24 cellular contexts compared by ENCODE assay signal in the genomic region with DNA sequence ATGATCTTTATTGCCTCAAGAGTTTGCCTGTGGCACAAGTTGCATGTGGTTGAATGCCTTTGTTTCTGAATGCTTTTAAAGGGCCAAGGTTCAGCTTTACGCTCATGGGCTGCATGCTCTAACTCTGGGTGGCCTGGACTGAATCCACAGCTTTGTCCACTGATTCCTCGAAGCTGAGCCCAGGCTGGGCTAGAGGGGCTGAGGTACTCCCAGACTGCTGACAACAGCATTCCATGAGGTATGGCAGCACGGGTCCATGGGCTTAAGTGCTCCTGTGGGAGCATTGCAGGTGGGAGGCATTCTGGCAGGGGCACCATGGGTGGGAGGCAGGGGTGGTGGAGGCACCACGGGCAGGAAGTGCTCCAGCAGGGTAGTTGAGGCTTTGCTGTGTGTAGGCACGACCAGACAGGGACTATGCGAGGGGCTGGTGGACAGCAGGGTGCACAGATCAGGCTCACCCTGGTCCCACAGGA.
"Had no signal": no experiment of that assay in that cellular context is flagged by ENCODE, and none has a peak within 500 bp of the region (broad histone marks: within the 10 kb centered on the region; RNA-seq: fewer than 3 reads in every experiment).

No MANE protein-coding gene starts in this region.

- ATAC-seq: activated naive CD4-positive, alpha-beta T cell treated with anti-CD3 and anti-CD28 coated beads, Interleukin-2, amount 50 U/mL, for 72 hours; activated T-helper 17 cell treated with anti-CD3 and anti-CD28 coated beads, Interleukin-2, amount 50 U/mL, for 72 hours; effector memory CD8-positive, alpha-beta T cell; esophagus mucosa; left cardiac atrium; naive thymus-derived CD4-positive, alpha-beta T cell; stimulated activated naive CD8-positive, alpha-beta T cell treated with anti-CD3 and anti-CD28 coated beads, Interleukin-15, Interleukin-2, amounts not matched to agents 100 U/mL and 50 U/mL, for 24 hours had no signal

- DNase-seq: activated CD8-positive, alpha-beta memory T cell treated with anti-CD3 and anti-CD28 coated beads for 24 hours; activated CD8-positive, alpha-beta memory T cell treated with anti-CD3 and anti-CD28 coated beads, Interleukin-2, amount 50 U/mL, for 4 hours; activated T-cell treated with anti-CD3 and anti-CD28 coated beads, Interleukin-2, amount 50 U/mL, for 24 hours; adrenal gland; brain microvascular endothelial cell; central memory CD4-positive, alpha-beta T cell; dorsolateral prefrontal cortex; effector memory CD8-positive, alpha-beta T cell; foreskin melanocyte; glutamatergic neuron; left cardiac atrium; naive thymus-derived CD4-positive, alpha-beta T cell; stimulated activated CD4-positive, alpha-beta T cell treated with anti-CD3 and anti-CD28 coated beads, Interleukin-4, amount 100 ng/mL, for 24 hours; stimulated activated naive CD8-positive, alpha-beta T cell treated with anti-CD3 and anti-CD28 coated beads, Interleukin-15, Interleukin-2, amounts not matched to agents 100 U/mL and 50 U/mL, for 24 hours; T-helper 1 cell; WERI-Rb-1 had no signal

- H3K27me3 Mint-ChIP-seq: activated T-cell treated with anti-CD3 and anti-CD28 coated beads, Interleukin-2, amount 50 U/mL, for 24 hours; activated T-helper 17 cell treated with anti-CD3 and anti-CD28 coated beads, Interleukin-2, amount 50 U/mL, for 72 hours; effector memory CD8-positive, alpha-beta T cell had no signal

- H3K9me3 Mint-ChIP-seq: activated T-helper 17 cell treated with anti-CD3 and anti-CD28 coated beads, Interleukin-2, amount 50 U/mL, for 72 hours had no signal

- FAIRE-seq: colon, endothelial cell of umbilical vein, islet of Langerhans, TTC549 had no signal

- H3K4me1 Mint-ChIP-seq: activated T-helper 17 cell treated with anti-CD3 and anti-CD28 coated beads, Interleukin-2, amount 50 U/mL, for 72 hours; naive thymus-derived CD4-positive, alpha-beta T cell; neural progenitor cell had no signal

- H3K27ac Mint-ChIP-seq: activated naive CD4-positive, alpha-beta T cell treated with anti-CD3 and anti-CD28 coated beads, Interleukin-2, amount 50 U/mL, for 72 hours; activated T-cell treated with anti-CD3 and anti-CD28 coated beads, Interleukin-2, amount 50 U/mL, for 24 hours; activated T-helper 17 cell treated with anti-CD3 and anti-CD28 coated beads, Interleukin-2, amount 50 U/mL, for 72 hours; effector memory CD8-positive, alpha-beta T cell; naive thymus-derived CD4-positive, alpha-beta T cell; neural progenitor cell had no signal

- H3K4me3 Mint-ChIP-seq: activated T-cell treated with anti-CD3 and anti-CD28 coated beads, Interleukin-2, amount 50 U/mL, for 24 hours; activated T-helper 17 cell treated with anti-CD3 and anti-CD28 coated beads, Interleukin-2, amount 50 U/mL, for 72 hours; effector memory CD8-positive, alpha-beta T cell; naive thymus-derived CD4-positive, alpha-beta T cell; neural progenitor cell had no signal
